ENCODE assay signal across 31 cellular contexts in the genomic region with DNA sequence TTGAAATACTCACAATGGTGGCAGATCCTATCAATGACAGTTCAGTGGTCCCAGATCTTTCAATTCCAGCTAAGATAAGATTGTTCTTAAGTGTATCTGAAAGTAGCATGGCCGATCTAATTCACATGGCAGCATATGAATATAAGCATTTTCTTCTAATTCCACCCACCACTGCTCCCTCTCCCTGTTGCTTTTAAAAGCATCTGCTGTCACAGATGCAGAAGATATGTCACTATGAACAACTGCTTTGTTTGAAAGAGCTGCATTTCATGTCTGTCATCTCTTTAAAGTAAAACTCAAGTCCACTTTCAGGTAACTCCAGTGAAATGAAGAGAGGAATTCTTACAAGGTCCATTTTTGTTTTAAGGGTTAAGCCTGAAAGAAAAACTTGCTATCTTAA.
DNase-seq lines count a peak whose midpoint lies in the region; TF ChIP-seq lines count a peak whose summit lies in the region.
"Had no signal": no experiment of that assay in that cellular context is flagged by ENCODE, and none has a peak within 500 bp of the region (broad histone marks: within the 10 kb centered on the region; RNA-seq: fewer than 3 reads in every experiment).

No MANE protein-coding gene starts in this region.

- peak; percentile 97 for TF ChIP-seq EP300 in neural cell (conservative IDR thresholded peaks at IDR 0.05; ENCODE audit: poor library complexity, severe bottlenecking)

- H3K36me3 Mint-ChIP-seq in activated CD4-positive, alpha-beta T cell treated with anti-CD3 and anti-CD28 coated beads, Interleukin-2, amount 10 ng/mL, durations not matched to agents 24 days and 14 days (ENCODE audit: low read depth) = no peaks in the 10 kb centered on the region
- H3K36me3 Mint-ChIP-seq: CD14-positive monocyte; CD4-positive, alpha-beta memory T cell; CD4-positive, CD25-positive, alpha-beta regulatory T cell; CD8-positive, alpha-beta memory T cell; CD8-positive, alpha-beta T cell had no signal

- POLR2A ChIA-PET in OCI-LY7 (lab: Charles Lee) = interaction anchor here (0.5 kb wide), 1 partner anchor 259 kb away, joined by 3 read pairs; no protein-coding TSS in a partner anchor

- H3F3A ChIP-seq in neural cell (ENCODE audit: insufficient read depth, low read length, poor library complexity, severe bottlenecking) = no peaks in the 10 kb centered on the region

- H3K4me1 Mint-ChIP-seq in activated CD4-positive, alpha-beta T cell treated with anti-CD3 and anti-CD28 coated beads, Interleukin-2, amount 10 ng/mL, durations not matched to agents 24 days and 14 days = no peaks in the 10 kb centered on the region
- H3K4me1 Mint-ChIP-seq: B cell; CD14-positive monocyte; CD4-positive, alpha-beta memory T cell; CD4-positive, CD25-positive, alpha-beta regulatory T cell; CD8-positive, alpha-beta memory T cell had no signal

- H3K27me3 ChIP-seq in neural cell (ENCODE audit: insufficient read depth, low read depth, low read length) = peaks cover 5% of the 10 kb centered on the region
- H3K27me3 ChIP-seq: BLaER1; BLaER1 treated with 17β-estradiol and CSF1 and Interleukin-3, amounts not matched to agents 10 nM and 100 nM had no signal

- no peaks in the 10 kb centered on the region for H3K27me3 Mint-ChIP-seq in activated CD4-positive, alpha-beta T cell treated with anti-CD3 and anti-CD28 coated beads, Interleukin-2, amount 10 ng/mL, durations not matched to agents 24 days and 14 days
- H3K27me3 Mint-ChIP-seq: CD4-positive, alpha-beta memory T cell; CD4-positive, alpha-beta T cell; CD4-positive, CD25-positive, alpha-beta regulatory T cell; CD8-positive, alpha-beta memory T cell had no signal

- H3K9me3 Mint-ChIP-seq in activated CD4-positive, alpha-beta T cell treated with anti-CD3 and anti-CD28 coated beads, Interleukin-2, amount 10 ng/mL, durations not matched to agents 24 days and 14 days = no peaks in the 10 kb centered on the region
- H3K9me3 Mint-ChIP-seq: CD4-positive, alpha-beta T cell had no signal

- H3K27ac ChIP-seq in neural cell (ENCODE audit: low read length) = peak overlapping the region; percentile 62
- H3K27ac ChIP-seq in OCI-LY7 (ENCODE audit: low read depth, low read length, poor library complexity, severe bottlenecking) = no peak overlapping the region
- H3K27ac ChIP-seq: 22Rv1; A549; BLaER1; BLaER1 treated with 17β-estradiol and CSF1 and Interleukin-3, amounts not matched to agents 10 nM and 100 nM; C4-2B had no signal

- H4K20me1 ChIP-seq in neural cell (ENCODE audit: insufficient read depth) = no peaks in the 10 kb centered on the region
- H4K20me1 ChIP-seq in OCI-LY7 (ENCODE audit: insufficient read depth, low read length) = no peaks in the 10 kb centered on the region
- H4K20me1 ChIP-seq: BLaER1; BLaER1 treated with 17β-estradiol and CSF1 and Interleukin-3, amounts not matched to agents 10 nM and 100 nM had no signal

- peak overlapping the region; percentile 8 for H3K4me3 ChIP-seq in neural cell (ENCODE audit: low read length)
- H3K4me3 ChIP-seq in OCI-LY7 (ENCODE audit: low read depth, low read length, poor library complexity, severe bottlenecking) = no peak overlapping the region
- H3K4me3 ChIP-seq: A549; BLaER1; BLaER1 treated with 17β-estradiol and CSF1 and Interleukin-3, amounts not matched to agents 10 nM and 100 nM had no signal

- no TSS peak for BruUV-seq in OCI-LY7 (replicated peaks; lab: Mats Ljungman, UMichigan)

- H3K27ac Mint-ChIP-seq in activated CD4-positive, alpha-beta T cell treated with anti-CD3 and anti-CD28 coated beads, Interleukin-2, amount 10 ng/mL, durations not matched to agents 24 days and 14 days = no peak overlapping the region
- H3K27ac Mint-ChIP-seq: B cell; CD14-positive monocyte; CD4-positive, alpha-beta memory T cell; CD4-positive, alpha-beta T cell; CD4-positive, CD25-positive, alpha-beta regulatory T cell; CD8-positive, alpha-beta memory T cell; CD8-positive, alpha-beta T cell had no signal

- no peak overlapping the region for H3K9ac ChIP-seq in neural cell (ENCODE audit: low read length)
- H3K9ac ChIP-seq: BLaER1; BLaER1 treated with 17β-estradiol and CSF1 and Interleukin-3, amounts not matched to agents 10 nM and 100 nM had no signal

- H2AFZ ChIP-seq in neural cell (ENCODE audit: low read depth, low read length) (no peak overlapping the region), OCI-LY7 (ENCODE audit: low read length) (no peak overlapping the region)

- H3K36me3 ChIP-seq in neural cell (ENCODE audit: insufficient read depth, low read length) (no peaks in the 10 kb centered on the region), OCI-LY7 (ENCODE audit: insufficient read depth, low read length) (no peaks in the 10 kb centered on the region)
- H3K36me3 ChIP-seq: BE2C; BLaER1; BLaER1 treated with 17β-estradiol and CSF1 and Interleukin-3, amounts not matched to agents 10 nM and 100 nM had no signal

- TF ChIP-seq CTCF in neural cell (IDR thresholded peaks at IDR 0.05; ENCODE audit: poor library complexity, severe bottlenecking) (peak; percentile 23), OCI-LY7 (conservative IDR thresholded peaks at IDR 0.05; ENCODE audit: low read length) (no peak)

- TF ChIP-seq RAD21 in neural cell (conservative IDR thresholded peaks at IDR 0.05) = peak; percentile 20

- H3K79me2 ChIP-seq in neural cell (replicated peaks; ENCODE audit: insufficient read depth, low read length) = no peaks in the 10 kb centered on the region
- H3K79me2 ChIP-seq in OCI-LY7 (ENCODE audit: insufficient read depth, low read depth, low read length) = no peaks in the 10 kb centered on the region

- CTCF ChIA-PET in OCI-LY7 (lab: Charles Lee; ENCODE audit: unreplicated experiment) = no interaction called here

- intact Hi-C loops in activated CD4-positive, alpha-beta T cell treated with anti-CD3 and anti-CD28 coated beads, Interleukin-2, amount 10 ng/mL, durations not matched to agents 24 days and 14 days (cut with micrococcal nuclease) = no loop called here
- intact Hi-C loops in OCI-LY7 (cut with micrococcal nuclease; ENCODE audit: unreplicated experiment) = no loop called here

- no peaks in the 10 kb centered on the region for H3K9me3 ChIP-seq in neural cell (ENCODE audit: low read length)
- no peaks in the 10 kb centered on the region for H3K9me3 ChIP-seq in OCI-LY7 (ENCODE audit: low read length)
- H3K9me3 ChIP-seq: A549, BE2C, Caco-2 had no signal

- no peak overlapping the region for H3K4me3 Mint-ChIP-seq in activated CD4-positive, alpha-beta T cell treated with anti-CD3 and anti-CD28 coated beads, Interleukin-2, amount 10 ng/mL, durations not matched to agents 24 days and 14 days
- H3K4me3 Mint-ChIP-seq: B cell; CD14-positive monocyte; CD4-positive, alpha-beta memory T cell; CD4-positive, alpha-beta T cell; CD4-positive, CD25-positive, alpha-beta regulatory T cell; CD8-positive, alpha-beta memory T cell; CD8-positive, alpha-beta T cell had no signal

- H3K4me1 ChIP-seq in OCI-LY7 (ENCODE audit: insufficient read depth, low read length, poor library complexity, severe bottlenecking) = no peaks in the 10 kb centered on the region
- H3K4me1 ChIP-seq: A549; BE2C; BLaER1; BLaER1 treated with 17β-estradiol and CSF1 and Interleukin-3, amounts not matched to agents 10 nM and 100 nM had no signal

- H3K4me2 ChIP-seq in neural cell (ENCODE audit: low read length) = peak overlapping the region; percentile 7
- no peak overlapping the region for H3K4me2 ChIP-seq in OCI-LY7 (ENCODE audit: low read length)
- H3K4me2 ChIP-seq: A549; BLaER1; BLaER1 treated with 17β-estradiol and CSF1 and Interleukin-3, amounts not matched to agents 10 nM and 100 nM had no signal

- peak; percentile 30 for DNase-seq in activated CD4-positive, alpha-beta T cell treated with anti-CD3 and anti-CD28 coated beads, Interleukin-2, amount 10 ng/mL, durations not matched to agents 24 days and 14 days
- DNase-seq in activated CD4-positive, alpha-beta T cell treated with anti-CD3 and anti-CD28 coated beads, Interleukin-2, amount 50 U/mL, for 48 hours = no peak
- no peak for DNase-seq in OCI-LY7 (ENCODE audit: low spot score)
- DNase-seq: 8988T; ACHN; AML-193; BE2C; C1 segment of cervical spinal cord; Caco-2; Calu3; CD4-positive, alpha-beta memory T cell; CD4-positive, alpha-beta T cell; CD4-positive, CD25-positive, alpha-beta regulatory T cell; CD8-positive, alpha-beta memory T cell; CD8-positive, alpha-beta T cell; COR-L47; DMS 273 treated with DMSO at 0.1 percent for 48 hours; DMS153; DMS53; DMS79; DMS79 treated with DMSO at 0.1 percent for 48 hours; DND-41; EL had no signal

- no peaks in the 10 kb centered on the region for H3K9me2 ChIP-seq in neural cell (ENCODE audit: insufficient read depth, low read length)
- H3K9me2 ChIP-seq in OCI-LY7 (ENCODE audit: insufficient read depth, low read length) = no peaks in the 10 kb centered on the region

TF ChIP-seq in neural cell, 6 proteins besides CTCF, POLR2A, EP300 and RAD21 (continues in another document):
- TF ChIP-seq REST (IDR thresholded peaks at IDR 0.05; ENCODE audit: borderline replicate concordance) (peak; percentile 11), EZH2 (IDR thresholded peaks at IDR 0.05; ENCODE audit: borderline replicate concordance, insufficient read depth, low read length, poor library complexity, severe bottlenecking) (no peak), POLR2AphosphoS5 (IDR thresholded peaks at IDR 0.05) (peak; percentile 77), TAF1 (IDR thresholded peaks at IDR 0.05; ENCODE audit: low read depth) (no peak), MXI1 (conservative IDR thresholded peaks at IDR 0.05; ENCODE audit: poor library complexity, severe bottlenecking) (peak; percentile 35)
